ENCODE assay signal across 8 cellular contexts in genomic region chr10:101693701-101694055, GRCh38. TPM values are rescaled to one million over a fixed set of nuclear protein-coding genes. Genes with fewer than 3 reads are reported as not detected.
DNase-seq lines count a peak whose midpoint lies in the region; ATAC-seq, FAIRE-seq and TF ChIP-seq lines count a peak whose summit lies in the region.

No MANE protein-coding gene starts in this region.

- FAIRE-seq in GM12892 (lab: Jason Lieb, UNC) = peak; percentile 14
- FAIRE-seq in RCC 7860 (lab: Jason Lieb, UNC) = no peak

- WGBS in aorta, 2 donors = 1% methylated on average over 7 of the region's 7 CpGs

- H3K4me3 ChIP-seq in duodenal mucosa (ENCODE audit: low read depth in 1 of 2, low read length in 2 of 2) (peak overlapping the region; percentile 75 to 93), mononuclear cell (ENCODE audit: low read length) (peak overlapping the region; percentile 77), aorta (ENCODE audit: low read length in 2 of 2) (peak overlapping the region; percentile 14 to 77)

- ATAC-seq in HG02885 (IDR thresholded peaks at IDR 0.05; ENCODE audit: poor library complexity, unreplicated experiment) (peak; percentile 17), aorta (ENCODE audit: low FRiP score) (peak; percentile 42)

- DNase-seq in AG08396 (ENCODE audit: low spot score) = peak; percentile 53
- no peak for DNase-seq in GM12892 (ENCODE audit: insufficient read length)
- DNase-seq in RCC 7860 (ENCODE audit: low spot score) = peak; percentile 39
- no peak for DNase-seq in aorta
- no peak for DNase-seq in stimulated activated naive CD4-positive, alpha-beta T cell (lab: John Stamatoyannopoulos, UW)

- no peaks in the 10 kb centered on the region for H3K36me3 ChIP-seq in duodenal mucosa (ENCODE audit: control insufficient read depth in 1 of 2, insufficient read depth in 2 of 2, low read length in 2 of 2)
- no peaks in the 10 kb centered on the region for H3K36me3 ChIP-seq in aorta (ENCODE audit: control insufficient read depth in 1 of 2, insufficient read depth in 2 of 2, low read length in 1 of 2)

- H3K9ac ChIP-seq in duodenal mucosa (ENCODE audit: low read depth in 1 of 2, low read length in 2 of 2) = peak overlapping the region; percentile 90 to 99

- H3K27me3 ChIP-seq in duodenal mucosa (ENCODE audit: control insufficient read depth in 1 of 2, insufficient read depth in 2 of 2, low read length in 2 of 2) = no peaks in the 10 kb centered on the region
- no peaks in the 10 kb centered on the region for H3K27me3 ChIP-seq in mononuclear cell (ENCODE audit: insufficient read depth, low read length)
- no peaks in the 10 kb centered on the region for H3K27me3 ChIP-seq in aorta (ENCODE audit: control insufficient read depth in 1 of 2, insufficient read depth in 2 of 2, low read length in 1 of 2)

- intact Hi-C loops in aorta (cut with DNase I) = no loop called here

- H3K9me3 ChIP-seq in duodenal mucosa (ENCODE audit: control insufficient read depth in 1 of 2, low read length in 2 of 2) = no peaks in the 10 kb centered on the region
- no peaks in the 10 kb centered on the region for H3K9me3 ChIP-seq in mononuclear cell (ENCODE audit: low read depth, low read length)
- no peaks in the 10 kb centered on the region for H3K9me3 ChIP-seq in aorta (ENCODE audit: control insufficient read depth, low read length)

- no peak for TF ChIP-seq POLR2A in GM12892 (IDR thresholded peaks at IDR 0.05; ENCODE audit: low read depth, low read length)

- H3K4me1 ChIP-seq in duodenal mucosa (ENCODE audit: control insufficient read depth in 1 of 2, insufficient read depth in 2 of 2, low read length in 2 of 2) = peaks cover 20 to 27% of the 10 kb centered on the region in 2 donors
- peaks cover 20% of the 10 kb centered on the region for H3K4me1 ChIP-seq in mononuclear cell (ENCODE audit: insufficient read depth, low read length)
- peaks cover 0 to 2% of the 10 kb centered on the region in 2 donors for H3K4me1 ChIP-seq in aorta (ENCODE audit: control insufficient read depth in 1 of 2, insufficient read depth in 2 of 2, low read length in 2 of 2)

- H3K27ac ChIP-seq in duodenal mucosa (ENCODE audit: low read depth, low read length) (peak overlapping the region; percentile 95), aorta (ENCODE audit: low read depth in 1 of 2, low read length in 2 of 2) (peak overlapping the region; percentile 87 to 88)

RNA-seq across cellular contexts. Expression of gene FBXW4, which starts 1.3 kb away (rescaled TPM):
- 23.2 TPM for polyA plus RNA-seq in GM12892 (2012; ENCODE audit: missing spikeins)
- total RNA-seq in mononuclear cell (78.9 TPM), aorta (10 to 100 TPM; 71.2 to 74.8 TPM)
- polyA plus RNA-seq in aorta = 10 to 100 TPM; 65.2 to 99.9 TPM

Comparison
In these comparisons a context has a peak if more than half of its experiments do, and no peak if none do; other contexts are left out.
1. DNase-seq: peak in AG08396 (single experiment) and RCC 7860 (single experiment); none in GM12892 (single experiment), aorta (0 of 2) and stimulated activated naive CD4-positive, alpha-beta T cell (0 of 6).
2. Peak in every context shown above with its lines, with median percentiles within 50 percentile points of each other: H3K4me3 ChIP-seq.